In the genomic region with DNA sequence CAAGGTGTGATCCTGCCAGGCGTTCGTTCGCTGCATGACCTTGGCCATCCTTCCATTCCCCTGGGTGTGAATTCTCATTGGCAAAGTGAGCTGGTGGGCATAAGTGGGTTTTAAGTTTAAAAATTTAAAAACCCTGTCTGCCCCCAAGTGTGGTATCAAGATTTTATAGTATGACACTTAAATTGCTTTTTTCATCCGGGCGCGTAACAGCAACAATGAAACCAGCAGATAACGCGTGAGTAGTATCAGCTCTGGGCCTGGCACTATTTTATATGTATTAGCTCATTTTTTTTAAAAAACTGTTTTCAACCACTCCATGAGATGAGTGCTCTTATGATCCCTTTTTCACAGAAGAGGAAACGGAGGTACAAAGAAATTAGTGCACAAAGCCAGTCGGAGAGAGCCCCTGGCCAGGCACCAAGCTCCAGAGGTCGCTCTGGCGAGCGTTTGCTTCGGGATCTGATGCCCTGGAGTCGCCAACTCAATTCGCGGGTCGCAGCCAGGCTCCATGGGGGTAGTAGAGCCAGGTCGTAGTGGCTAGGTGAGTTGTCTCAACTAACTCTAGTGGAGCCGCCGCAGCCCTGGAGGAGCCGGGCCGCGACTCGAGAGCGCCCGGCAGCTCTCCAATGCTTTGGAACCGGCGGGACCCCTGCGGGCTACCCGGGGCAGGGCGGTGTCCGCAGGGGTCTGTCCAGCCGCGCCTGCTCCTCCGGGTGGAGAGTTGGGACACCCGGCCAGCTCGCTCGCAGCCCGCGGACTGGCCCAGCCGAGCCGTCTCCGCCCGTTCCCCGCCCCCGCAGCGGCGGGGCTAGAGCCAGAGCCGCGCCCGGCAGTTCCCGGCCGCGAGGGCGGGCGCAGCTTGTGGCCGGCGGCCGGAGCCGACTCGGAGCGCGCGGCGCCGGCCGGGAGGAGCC, we compare ENCODE assay signal across 1 cellular context.
TF ChIP-seq lines count a peak whose summit lies in the region.

A gene with protein sequence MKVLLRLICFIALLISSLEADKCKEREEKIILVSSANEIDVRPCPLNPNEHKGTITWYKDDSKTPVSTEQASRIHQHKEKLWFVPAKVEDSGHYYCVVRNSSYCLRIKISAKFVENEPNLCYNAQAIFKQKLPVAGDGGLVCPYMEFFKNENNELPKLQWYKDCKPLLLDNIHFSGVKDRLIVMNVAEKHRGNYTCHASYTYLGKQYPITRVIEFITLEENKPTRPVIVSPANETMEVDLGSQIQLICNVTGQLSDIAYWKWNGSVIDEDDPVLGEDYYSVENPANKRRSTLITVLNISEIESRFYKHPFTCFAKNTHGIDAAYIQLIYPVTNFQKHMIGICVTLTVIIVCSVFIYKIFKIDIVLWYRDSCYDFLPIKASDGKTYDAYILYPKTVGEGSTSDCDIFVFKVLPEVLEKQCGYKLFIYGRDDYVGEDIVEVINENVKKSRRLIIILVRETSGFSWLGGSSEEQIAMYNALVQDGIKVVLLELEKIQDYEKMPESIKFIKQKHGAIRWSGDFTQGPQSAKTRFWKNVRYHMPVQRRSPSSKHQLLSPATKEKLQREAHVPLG (plus strand): TSS at position 832 of the 914 bp plus-strand sequence. CDS start 14,979 bp downstream, outside the sequence.

TF ChIP-seq in HepG2, 621 proteins besides CTCF, POLR2A, EP300 and RAD21 (continued from another document):
- TF ChIP-seq, protein P1, sequence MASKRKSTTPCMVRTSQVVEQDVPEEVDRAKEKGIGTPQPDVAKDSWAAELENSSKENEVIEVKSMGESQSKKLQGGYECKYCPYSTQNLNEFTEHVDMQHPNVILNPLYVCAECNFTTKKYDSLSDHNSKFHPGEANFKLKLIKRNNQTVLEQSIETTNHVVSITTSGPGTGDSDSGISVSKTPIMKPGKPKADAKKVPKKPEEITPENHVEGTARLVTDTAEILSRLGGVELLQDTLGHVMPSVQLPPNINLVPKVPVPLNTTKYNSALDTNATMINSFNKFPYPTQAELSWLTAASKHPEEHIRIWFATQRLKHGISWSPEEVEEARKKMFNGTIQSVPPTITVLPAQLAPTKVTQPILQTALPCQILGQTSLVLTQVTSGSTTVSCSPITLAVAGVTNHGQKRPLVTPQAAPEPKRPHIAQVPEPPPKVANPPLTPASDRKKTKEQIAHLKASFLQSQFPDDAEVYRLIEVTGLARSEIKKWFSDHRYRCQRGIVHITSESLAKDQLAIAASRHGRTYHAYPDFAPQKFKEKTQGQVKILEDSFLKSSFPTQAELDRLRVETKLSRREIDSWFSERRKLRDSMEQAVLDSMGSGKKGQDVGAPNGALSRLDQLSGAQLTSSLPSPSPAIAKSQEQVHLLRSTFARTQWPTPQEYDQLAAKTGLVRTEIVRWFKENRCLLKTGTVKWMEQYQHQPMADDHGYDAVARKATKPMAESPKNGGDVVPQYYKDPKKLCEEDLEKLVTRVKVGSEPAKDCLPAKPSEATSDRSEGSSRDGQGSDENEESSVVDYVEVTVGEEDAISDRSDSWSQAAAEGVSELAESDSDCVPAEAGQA (IDR thresholded peaks at IDR 0.05; ENCODE audit: low read depth), result no peak
- TF ChIP-seq, protein P1 (CRISPR knock-in tag; IDR thresholded peaks at IDR 0.05; ENCODE audit: borderline replicate concordance), result 0 out of 2 replicates have a peak, but pooled peaks have one; percentile 61
- TF ChIP-seq KAT7 (CRISPR knock-in tag; IDR thresholded peaks at IDR 0.05; ENCODE audit: borderline replicate concordance) (0 out of 2 replicates have a peak, but pooled peaks have one; percentile 76), STAG1 (CRISPR knock-in tag; IDR thresholded peaks at IDR 0.05) (0 out of 2 replicates have a peak, but pooled peaks have one; percentile 7), ZNF547 (CRISPR knock-in tag; IDR thresholded peaks at IDR 0.05) (peak; percentile 66; the same call in 1 of the 2 replicates), RBFOX2 (IDR thresholded peaks at IDR 0.05; ENCODE audit: low read depth, low read length) (peak; percentile 98), ZNF264 (CRISPR knock-in tag; IDR thresholded peaks at IDR 0.05) (peak; percentile 32; the same call in 1 of the 2 replicates), ZNF766 (CRISPR knock-in tag; IDR thresholded peaks at IDR 0.05; ENCODE audit: borderline replicate concordance) (peak; percentile 65; the same call in 1 of the 2 replicates), MTA1 (CRISPR knock-in tag; IDR thresholded peaks at IDR 0.05; ENCODE audit: borderline replicate concordance) (peak; percentile 57), RNF2 (conservative IDR thresholded peaks at IDR 0.05; ENCODE audit: low read depth) (no peak), ZNF891 (CRISPR knock-in tag; IDR thresholded peaks at IDR 0.05) (no peak)
- TF ChIP-seq, protein P2, sequence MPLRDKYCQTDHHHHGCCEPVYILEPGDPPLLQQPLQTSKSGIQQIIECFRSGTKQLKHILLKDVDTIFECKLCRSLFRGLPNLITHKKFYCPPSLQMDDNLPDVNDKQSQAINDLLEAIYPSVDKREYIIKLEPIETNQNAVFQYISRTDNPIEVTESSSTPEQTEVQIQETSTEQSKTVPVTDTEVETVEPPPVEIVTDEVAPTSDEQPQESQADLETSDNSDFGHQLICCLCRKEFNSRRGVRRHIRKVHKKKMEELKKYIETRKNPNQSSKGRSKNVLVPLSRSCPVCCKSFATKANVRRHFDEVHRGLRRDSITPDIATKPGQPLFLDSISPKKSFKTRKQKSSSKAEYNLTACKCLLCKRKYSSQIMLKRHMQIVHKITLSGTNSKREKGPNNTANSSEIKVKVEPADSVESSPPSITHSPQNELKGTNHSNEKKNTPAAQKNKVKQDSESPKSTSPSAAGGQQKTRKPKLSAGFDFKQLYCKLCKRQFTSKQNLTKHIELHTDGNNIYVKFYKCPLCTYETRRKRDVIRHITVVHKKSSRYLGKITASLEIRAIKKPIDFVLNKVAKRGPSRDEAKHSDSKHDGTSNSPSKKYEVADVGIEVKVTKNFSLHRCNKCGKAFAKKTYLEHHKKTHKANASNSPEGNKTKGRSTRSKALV (CRISPR knock-in tag; IDR thresholded peaks at IDR 0.05), result peak; percentile 93
- TF ChIP-seq, protein P3, sequence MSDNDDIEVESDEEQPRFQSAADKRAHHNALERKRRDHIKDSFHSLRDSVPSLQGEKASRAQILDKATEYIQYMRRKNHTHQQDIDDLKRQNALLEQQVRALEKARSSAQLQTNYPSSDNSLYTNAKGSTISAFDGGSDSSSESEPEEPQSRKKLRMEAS (IDR thresholded peaks at IDR 0.05), result peak; percentile 57; the same call in 1 of the 2 replicates
TF ChIP-seq in HepG2: peak in this region for 142.
